1 cellular context compared by ENCODE assay signal in genomic region chr9:136944519-136945332, GRCh38.
TF ChIP-seq lines count a peak whose summit lies in the region.

TSS of gene C8G (plus strand) at chr9:136945243. CDS start at chr9:136945321, 78 bp downstream.
TSS of gene FBXW5 (minus strand) at chr9:136944738. CDS start at chr9:136944083, 655 bp downstream.

TF ChIP-seq in GM12878, 131 proteins besides CTCF, POLR2A, EP300 and RAD21 (continued from another document):
- TF ChIP-seq BCLAF1 (IDR thresholded peaks at IDR 0.05) = no peak
- TF ChIP-seq RB1 (IDR thresholded peaks at IDR 0.05; ENCODE audit: borderline replicate concordance) = peak; percentile 73; the same call in 1 of the 2 replicates
- no peak for TF ChIP-seq PKNOX1 (IDR thresholded peaks at IDR 0.05)
- no peak for TF ChIP-seq TAF1 (IDR thresholded peaks at IDR 0.05; ENCODE audit: borderline replicate concordance, low read depth, low read length)
- peak; percentile 32; the same call in 1 of the 2 replicates for TF ChIP-seq ZNF24 (IDR thresholded peaks at IDR 0.05)
- TF ChIP-seq YY1 (IDR thresholded peaks at IDR 0.05; ENCODE audit: low read depth, low read length) = peak; percentile 91
- TF ChIP-seq NR2C1 (IDR thresholded peaks at IDR 0.05) = peak; percentile 75
- TF ChIP-seq NR2F1 (conservative IDR thresholded peaks at IDR 0.05) = peak; percentile 81; the same call in 1 of the 2 replicates
- TF ChIP-seq TCF7 (IDR thresholded peaks at IDR 0.05; ENCODE audit: borderline replicate concordance) = no peak
